Comparison of ENCODE assay signal across 17 cellular contexts in genomic region chr7:117320523-117320922, GRCh38. TPM values are rescaled to one million over a fixed set of nuclear protein-coding genes. Genes with fewer than 3 reads are reported as not detected.
DNase-seq lines count a peak whose midpoint lies in the region; ATAC-seq and TF ChIP-seq lines count a peak whose summit lies in the region.
"Had no signal": no experiment of that assay in that cellular context is flagged by ENCODE, and none has a peak within 500 bp of the region (broad histone marks: within the 10 kb centered on the region; RNA-seq: fewer than 3 reads in every experiment).

No MANE protein-coding gene starts in this region.

- no peak overlapping the region for H3K4me3 ChIP-seq in GM06990 (replicated peaks; ENCODE audit: low read depth, low read length)
- no peak overlapping the region for H3K4me3 ChIP-seq in MG63
- no peak overlapping the region for H3K4me3 ChIP-seq in lower lobe of right lung
- H3K4me3 ChIP-seq in osteoblast (ENCODE audit: insufficient read depth, low read length), result no peak overlapping the region

- H3K27me3 ChIP-seq in GM06990 (replicated peaks; ENCODE audit: control insufficient read depth, insufficient read depth, low read length) (no peaks in the 10 kb centered on the region; the same call in 1 of the 2 replicates), MG63 (peaks cover 16% of the 10 kb centered on the region; the same call in 1 of the 2 replicates), lower lobe of right lung (ENCODE audit: low read depth) (peaks cover 30% of the 10 kb centered on the region), osteoblast (ENCODE audit: insufficient read depth, low read length) (peaks cover 83% of the 10 kb centered on the region)

- peak overlapping the region; percentile 5 for H3K27ac ChIP-seq in lower lobe of right lung
- no peak overlapping the region for H3K27ac ChIP-seq in osteoblast (ENCODE audit: low read depth, low read length)
- H3K27ac ChIP-seq: C4-2B, HL-60 had no signal

- ATAC-seq in lower lobe of right lung (no peak), HG03342 (IDR thresholded peaks at IDR 0.05; ENCODE audit: unreplicated experiment) (no peak), HG02678 (IDR thresholded peaks at IDR 0.05; ENCODE audit: unreplicated experiment) (no peak)
- peak; percentile 30 for ATAC-seq in stimulated activated effector memory CD8-positive, alpha-beta T cell treated with anti-CD3 and anti-CD28 coated beads, Interleukin-12 subunit alpha, Interleukin-12 subunit beta, amount 100 ng/mL, for 72 hours

- H2AFZ ChIP-seq in osteoblast (ENCODE audit: low read length), result no peak overlapping the region

- H3K4me2 ChIP-seq in osteoblast (ENCODE audit: insufficient read depth, low read length), result no peak overlapping the region

- H3K36me3 Mint-ChIP-seq in stimulated activated effector memory CD8-positive, alpha-beta T cell treated with anti-CD3 and anti-CD28 coated beads, Interleukin-12 subunit alpha, Interleukin-12 subunit beta, amount 100 ng/mL, for 72 hours, result no peaks in the 10 kb centered on the region
- H3K36me3 Mint-ChIP-seq: CD4-positive, alpha-beta memory T cell had no signal

- no peaks in the 10 kb centered on the region for H3K9me3 ChIP-seq in MG63
- no peaks in the 10 kb centered on the region for H3K9me3 ChIP-seq in lower lobe of right lung
- H3K9me3 ChIP-seq in osteoblast (ENCODE audit: low read depth, low read length), result no peaks in the 10 kb centered on the region
- H3K9me3 ChIP-seq: BE2C had no signal

- H3K4me1 Mint-ChIP-seq in stimulated activated effector memory CD8-positive, alpha-beta T cell treated with anti-CD3 and anti-CD28 coated beads, Interleukin-12 subunit alpha, Interleukin-12 subunit beta, amount 100 ng/mL, for 72 hours, result peaks cover 10% of the 10 kb centered on the region

- TF ChIP-seq CTCF in GM06990 (IDR thresholded peaks at IDR 0.05; ENCODE audit: insufficient read depth, low read length, poor library complexity, severe bottlenecking) (no peak), lower lobe of right lung (IDR thresholded peaks at IDR 0.05) (no peak), osteoblast (IDR thresholded peaks at IDR 0.05; ENCODE audit: extremely low read depth, low read depth, low read length) (no peak)

- DNase-seq in GM06990 (ENCODE audit: extremely low read depth, insufficient read length) (peak; percentile 6), MG63 (peak; percentile 6), lower lobe of right lung (no peak), osteoblast (ENCODE audit: insufficient read length, low spot score, missing footprints) (no peak)
- no peak for DNase-seq in stimulated activated effector memory CD8-positive, alpha-beta T cell treated with anti-CD3 and anti-CD28 coated beads, Interleukin-12 subunit alpha, Interleukin-12 subunit beta, amount 100 ng/mL, for 72 hours (ENCODE audit: low spot score in 2 of 2)
- DNase-seq: BE2C; CD4-positive, alpha-beta memory T cell; COR-L47; DMS153; DMS79 treated with DMSO at 0.1 percent for 48 hours; EL; GOT3; H9 had no signal

- H3K4me1 ChIP-seq in lower lobe of right lung, result peaks cover 18% of the 10 kb centered on the region
- H3K4me1 ChIP-seq in osteoblast (ENCODE audit: insufficient read depth, low read length), result peaks cover 15% of the 10 kb centered on the region
- H3K4me1 ChIP-seq: BE2C had no signal

- H3K9me3 Mint-ChIP-seq in stimulated activated effector memory CD8-positive, alpha-beta T cell treated with anti-CD3 and anti-CD28 coated beads, Interleukin-12 subunit alpha, Interleukin-12 subunit beta, amount 100 ng/mL, for 72 hours, result no peaks in the 10 kb centered on the region
- H3K9me3 Mint-ChIP-seq: H9 had no signal

- H3K27ac Mint-ChIP-seq in stimulated activated effector memory CD8-positive, alpha-beta T cell treated with anti-CD3 and anti-CD28 coated beads, Interleukin-12 subunit alpha, Interleukin-12 subunit beta, amount 100 ng/mL, for 72 hours, result no peak overlapping the region
- H3K27ac Mint-ChIP-seq: CD4-positive, alpha-beta memory T cell; H9 had no signal

- H3K36me3 ChIP-seq in GM06990 (ENCODE audit: control insufficient read depth, insufficient read depth, low read length), result no peaks in the 10 kb centered on the region
- H3K36me3 ChIP-seq in MG63, result no peaks in the 10 kb centered on the region
- no peaks in the 10 kb centered on the region for H3K36me3 ChIP-seq in lower lobe of right lung
- H3K36me3 ChIP-seq in osteoblast (ENCODE audit: insufficient read depth, low read length), result no peaks in the 10 kb centered on the region
- H3K36me3 ChIP-seq: BE2C had no signal

- intact Hi-C loops in lower lobe of right lung (cut with DNase I), result no loop called here

- H4K20me1 ChIP-seq in osteoblast (ENCODE audit: insufficient read depth, low read length), result no peaks in the 10 kb centered on the region

- H3K4me3 Mint-ChIP-seq in stimulated activated effector memory CD8-positive, alpha-beta T cell treated with anti-CD3 and anti-CD28 coated beads, Interleukin-12 subunit alpha, Interleukin-12 subunit beta, amount 100 ng/mL, for 72 hours, result no peak overlapping the region
- H3K4me3 Mint-ChIP-seq: H9 had no signal

- no peaks in the 10 kb centered on the region for H3K79me2 ChIP-seq in osteoblast (ENCODE audit: insufficient read depth, low read length)

RNA-seq across cellular contexts. Expression of gene WNT2, which starts 2.3 kb away (rescaled TPM):
- not detected in 2 replicates for total RNA-seq in MG63 (2014; rRNA removed; shearing (Covaris generic); ENCODE audit: low replicate concordance)
- 9.0 TPM for total RNA-seq in lower lobe of right lung
- total RNA-seq in osteoblast, result under 0.01 TPM in 2 replicates
- total RNA-seq: CD4-positive, alpha-beta memory T cell; H9 had no signal

Comparison
In these comparisons a context has a peak if more than half of its experiments do, and no peak if none do; other contexts are left out.
1. DNase-seq: peak in GM06990 (single experiment) and MG63 (single experiment); none in lower lobe of right lung (single experiment), stimulated activated effector memory CD8-positive, alpha-beta T cell treated with anti-CD3 and anti-CD28 coated beads, Interleukin-12 subunit alpha, Interleukin-12 subunit beta, amount 100 ng/mL, for 72 hours (0 of 2) and osteoblast (single experiment).
2. RNA of gene WNT2, which starts 2.3 kb away (total RNA-seq): 9.0 TPM in lower lobe of right lung (single experiment); not detected in MG63 and under 0.01 TPM in osteoblast; every median in the first group is over 10 times any median in the second.